In genomic region chr12:46664771-46665287, GRCh38 we compare ENCODE assay signal across 1 cellular context.
TF ChIP-seq lines count a peak whose summit lies in the region.

No MANE protein-coding gene starts in this region.

TF ChIP-seq in GM12878, 131 proteins besides CTCF, POLR2A, EP300 and RAD21 (continued from another document and continues in another):
- TF ChIP-seq ZBTB11 (CRISPR knock-in tag; IDR thresholded peaks at IDR 0.05) (no peak), HDAC2 (IDR thresholded peaks at IDR 0.05) (no peak), STAT1 (conservative IDR thresholded peaks at IDR 0.05) (no peak), IKZF2 (IDR thresholded peaks at IDR 0.05) (no peak; a peak in 1 of 4 replicates), ZBTB40 (IDR thresholded peaks at IDR 0.05; ENCODE audit: borderline replicate concordance) (peak; percentile 88), RFX5 (IDR thresholded peaks at IDR 0.05; ENCODE audit: low read depth, low read length) (no peak), BACH1 (IDR thresholded peaks at IDR 0.05; ENCODE audit: borderline replicate concordance) (peak; percentile 31; the same call in 1 of the 2 replicates), STAT3 (IDR thresholded peaks at IDR 0.05; ENCODE audit: low read depth, low read length) (no peak), BCL3 (IDR thresholded peaks at IDR 0.05; ENCODE audit: borderline replicate concordance, insufficient read depth, low read depth, low read length, poor library complexity, severe bottlenecking) (peak; percentile 31), TAF1 (IDR thresholded peaks at IDR 0.05; ENCODE audit: borderline replicate concordance, low read depth, low read length) (no peak), HDAC6 (IDR thresholded peaks at IDR 0.05; ENCODE audit: unreplicated experiment) (no peak), KLF5 (IDR thresholded peaks at IDR 0.05; ENCODE audit: partially characterized antibody) (no peak), HSF1 (IDR thresholded peaks at IDR 0.05; ENCODE audit: low read depth, low read length) (no peak), SIX5 (IDR thresholded peaks at IDR 0.05; ENCODE audit: low read depth, low read length, severe bottlenecking) (peak; percentile 12), NBN (IDR thresholded peaks at IDR 0.05) (no peak), POLR2AphosphoS2 (IDR thresholded peaks at IDR 0.05; ENCODE audit: low read depth, low read length) (no peak), PKNOX1 (IDR thresholded peaks at IDR 0.05) (peak; percentile 76), KDM1A (IDR thresholded peaks at IDR 0.05; ENCODE audit: borderline replicate concordance) (no peak), RCOR1 (conservative IDR thresholded peaks at IDR 0.05; ENCODE audit: low read depth, low read length) (no peak), WRNIP1 (IDR thresholded peaks at IDR 0.05; ENCODE audit: borderline replicate concordance, low read depth, low read length) (no peak), MLLT1 (IDR thresholded peaks at IDR 0.05) (no peak), RUNX3 (IDR thresholded peaks at IDR 0.05; ENCODE audit: low read length) (peak; percentile 64), LARP7 (IDR thresholded peaks at IDR 0.05) (no peak), MYB (IDR thresholded peaks at IDR 0.05; ENCODE audit: borderline replicate concordance, low read depth, low read length) (no peak), POU2F2 (IDR thresholded peaks at IDR 0.05; ENCODE audit: borderline replicate concordance, low read depth, low read length) (no peak), E2F8 (IDR thresholded peaks at IDR 0.05; ENCODE audit: low read depth, partially characterized antibody) (no peak), SREBF2 (IDR thresholded peaks at IDR 0.05; ENCODE audit: low read length) (no peak), BRCA1 (IDR thresholded peaks at IDR 0.05; ENCODE audit: low read depth, low read length) (no peak), POLR2AphosphoS5 (IDR thresholded peaks at IDR 0.05; ENCODE audit: low read length) (no peak), NFIC (IDR thresholded peaks at IDR 0.05; ENCODE audit: low read depth, low read length) (peak; percentile 52; the same call in 1 of the 2 replicates), MTA3 (IDR thresholded peaks at IDR 0.05; ENCODE audit: borderline replicate concordance, low read length) (no peak), NR2C2 (IDR thresholded peaks at IDR 0.05; ENCODE audit: borderline replicate concordance, control insufficient read depth, insufficient read length, low read depth) (no peak), NRF1 (conservative IDR thresholded peaks at IDR 0.05; ENCODE audit: low read depth, low read length) (no peak), PBX3 (IDR thresholded peaks at IDR 0.05; ENCODE audit: insufficient replicate concordance, low read depth, low read length) (peak; percentile 47), SMAD1 (IDR thresholded peaks at IDR 0.05; ENCODE audit: low read depth, partially characterized antibody) (no peak), MAX (IDR thresholded peaks at IDR 0.05; ENCODE audit: low read depth, low read length) (no peak), ELK1 (IDR thresholded peaks at IDR 0.05; ENCODE audit: low read depth, low read length) (no peak), ZNF217 (IDR thresholded peaks at IDR 0.05) (no peak), BCL11A (IDR thresholded peaks at IDR 0.05; ENCODE audit: low read depth, low read length) (peak; percentile 21; the same call in 1 of the 2 replicates), CREM (IDR thresholded peaks at IDR 0.05; ENCODE audit: low read depth) (no peak)
